Comparison of ENCODE assay signal across 32 cellular contexts in genomic region chr12:12947902-12948301, GRCh38. TPM values are rescaled to one million over a fixed set of nuclear protein-coding genes. Genes with fewer than 3 reads are reported as not detected.
"Had no signal": no experiment of that assay in that cellular context is flagged by ENCODE, and none has a peak within 500 bp of the region (broad histone marks: within the 10 kb centered on the region; RNA-seq: fewer than 3 reads in every experiment).

No MANE protein-coding gene starts in this region.

- DNase-seq: activated CD4-positive, alpha-beta memory T cell treated with anti-CD3 and anti-CD28 coated beads for 36 hours; activated CD4-positive, alpha-beta T cell treated with anti-CD3 and anti-CD28 coated beads, Interleukin-2, amount 10 ng/mL, durations not matched to agents 24 days and 14 days; activated CD4-positive, CD25-positive, alpha-beta regulatory T cell treated with anti-CD3 and anti-CD28 coated beads, Interleukin-2, amount 50 U/mL, for 72 hours; activated CD8-positive, alpha-beta memory T cell treated with anti-CD3 and anti-CD28 coated beads, Interleukin-2, amount 50 U/mL, for 4 hours; activated gamma-delta T cell; activated naive CD4-positive, alpha-beta T cell treated with anti-CD3 and anti-CD28 coated beads, Interleukin-2, amount 10 ng/mL, durations not matched to agents 7 days and 5 days; activated T-cell treated with anti-CD3 and anti-CD28 coated beads, Interleukin-2, amount 50 U/mL, for 1 hour; amygdala; colonic mucosa; effector memory CD8-positive, alpha-beta T cell; erythroblast; foreskin melanocyte; heart right ventricle; kidney glomerular epithelial cell; left ventricle myocardium superior; midbrain; naive thymus-derived CD4-positive, alpha-beta T cell; psoas muscle; spleen; stimulated activated naive CD4-positive, alpha-beta T cell; T-helper 17 cell; T1000 had no signal

- H3K9ac ChIP-seq: parathyroid adenoma had no signal

- H3K4me1 ChIP-seq: breast epithelium, colonic mucosa, heart right ventricle, parathyroid adenoma, psoas muscle, spleen had no signal

- H3K4me3 Mint-ChIP-seq: activated CD4-positive, alpha-beta memory T cell treated with anti-CD3 and anti-CD28 coated beads for 36 hours; activated CD4-positive, alpha-beta T cell treated with anti-CD3 and anti-CD28 coated beads, Interleukin-2, amount 10 ng/mL, durations not matched to agents 24 days and 14 days; activated naive CD4-positive, alpha-beta T cell treated with anti-CD3 and anti-CD28 coated beads, Interleukin-2, amount 10 ng/mL, durations not matched to agents 7 days and 5 days; activated T-helper 1 cell treated with anti-CD3 and anti-CD28 coated beads, Interleukin-12 subunit alpha, Interleukin-12 subunit beta, Interleukin-2, Interleukin-4 antibody, amounts not matched to agents 30 ng/mL and 10 ng/mL and 1 ng/mL, durations not matched to agents 14 hours and 24 hours and 36 hours; central memory CD8-positive, alpha-beta T cell; effector memory CD8-positive, alpha-beta T cell; naive thymus-derived CD4-positive, alpha-beta T cell; T-helper 17 cell had no signal

- H3K9me3 Mint-ChIP-seq: activated CD4-positive, alpha-beta memory T cell treated with anti-CD3 and anti-CD28 coated beads for 36 hours; activated CD4-positive, alpha-beta T cell treated with anti-CD3 and anti-CD28 coated beads, Interleukin-2, amount 10 ng/mL, durations not matched to agents 24 days and 14 days; activated naive CD4-positive, alpha-beta T cell treated with anti-CD3 and anti-CD28 coated beads, Interleukin-2, amount 10 ng/mL, durations not matched to agents 7 days and 5 days; activated T-helper 1 cell treated with anti-CD3 and anti-CD28 coated beads, Interleukin-12 subunit alpha, Interleukin-12 subunit beta, Interleukin-2, Interleukin-4 antibody, amounts not matched to agents 30 ng/mL and 10 ng/mL and 1 ng/mL, durations not matched to agents 14 hours and 24 hours and 36 hours; central memory CD8-positive, alpha-beta T cell; effector memory CD8-positive, alpha-beta T cell; naive thymus-derived CD4-positive, alpha-beta T cell had no signal

- H3K27ac Mint-ChIP-seq: activated CD4-positive, alpha-beta memory T cell treated with anti-CD3 and anti-CD28 coated beads for 36 hours; activated CD4-positive, alpha-beta T cell treated with anti-CD3 and anti-CD28 coated beads, Interleukin-2, amount 10 ng/mL, durations not matched to agents 24 days and 14 days; activated naive CD4-positive, alpha-beta T cell treated with anti-CD3 and anti-CD28 coated beads, Interleukin-2, amount 10 ng/mL, durations not matched to agents 7 days and 5 days; activated T-helper 1 cell treated with anti-CD3 and anti-CD28 coated beads, Interleukin-12 subunit alpha, Interleukin-12 subunit beta, Interleukin-2, Interleukin-4 antibody, amounts not matched to agents 30 ng/mL and 10 ng/mL and 1 ng/mL, durations not matched to agents 14 hours and 24 hours and 36 hours; effector memory CD8-positive, alpha-beta T cell; naive thymus-derived CD4-positive, alpha-beta T cell; T-helper 17 cell had no signal

- H3K9me3 ChIP-seq: breast epithelium, colonic mucosa, heart right ventricle, psoas muscle, right atrium auricular region, spleen, thoracic aorta had no signal

- H3K27ac ChIP-seq: breast epithelium, colonic mucosa, heart right ventricle, parathyroid adenoma, psoas muscle, right atrium auricular region, spleen, thoracic aorta had no signal

- H3K27me3 ChIP-seq: breast epithelium, colonic mucosa, heart right ventricle, right atrium auricular region, spleen had no signal

- H3K4me3 ChIP-seq: breast epithelium, colonic mucosa, heart right ventricle, psoas muscle, right atrium auricular region, spleen, thoracic aorta had no signal

- H3K36me3 ChIP-seq: breast epithelium, colonic mucosa, heart right ventricle, right atrium auricular region, thoracic aorta had no signal

- H3K36me3 Mint-ChIP-seq: activated CD4-positive, alpha-beta memory T cell treated with anti-CD3 and anti-CD28 coated beads for 36 hours; activated naive CD4-positive, alpha-beta T cell treated with anti-CD3 and anti-CD28 coated beads, Interleukin-2, amount 10 ng/mL, durations not matched to agents 7 days and 5 days had no signal

- H3K4me1 Mint-ChIP-seq: activated naive CD4-positive, alpha-beta T cell treated with anti-CD3 and anti-CD28 coated beads, Interleukin-2, amount 10 ng/mL, durations not matched to agents 7 days and 5 days; central memory CD8-positive, alpha-beta T cell had no signal

- H3K27me3 Mint-ChIP-seq: activated CD4-positive, alpha-beta memory T cell treated with anti-CD3 and anti-CD28 coated beads for 36 hours had no signal

RNA-seq across cellular contexts. Expression of gene GPRC5D, which starts 4.1 kb away (rescaled TPM):
- total RNA-seq: activated CD4-positive, alpha-beta T cell treated with anti-CD3 and anti-CD28 coated beads, Interleukin-2, amount 10 ng/mL, durations not matched to agents 24 days and 14 days; activated CD8-positive, alpha-beta memory T cell treated with anti-CD3 and anti-CD28 coated beads for 36 hours; activated T-helper 1 cell treated with anti-CD3 and anti-CD28 coated beads, Interleukin-12 subunit alpha, Interleukin-12 subunit beta, Interleukin-2, Interleukin-4 antibody, amounts not matched to agents 30 ng/mL and 10 ng/mL and 1 ng/mL, durations not matched to agents 14 hours and 24 hours and 36 hours; breast epithelium; fibroblast of lung; glomerular endothelial cell; heart right ventricle; left ventricle myocardium superior; psoas muscle; right atrium auricular region; T-helper 17 cell; thoracic aorta had no signal
- polyA plus RNA-seq: neural cell, psoas muscle had no signal

RNA-seq across cellular contexts. Expression of gene GPRC5A, which starts 56.5 kb away (rescaled TPM):
- total RNA-seq: activated CD4-positive, alpha-beta T cell treated with anti-CD3 and anti-CD28 coated beads, Interleukin-2, amount 10 ng/mL, durations not matched to agents 24 days and 14 days; activated CD8-positive, alpha-beta memory T cell treated with anti-CD3 and anti-CD28 coated beads for 36 hours; activated T-helper 1 cell treated with anti-CD3 and anti-CD28 coated beads, Interleukin-12 subunit alpha, Interleukin-12 subunit beta, Interleukin-2, Interleukin-4 antibody, amounts not matched to agents 30 ng/mL and 10 ng/mL and 1 ng/mL, durations not matched to agents 14 hours and 24 hours and 36 hours had no signal
